Comparison of ENCODE assay signal across 8 cellular contexts in genomic region chr1:40036574-40036973, GRCh38. TPM values are rescaled to one million over a fixed set of nuclear protein-coding genes. Genes with fewer than 3 reads are reported as not detected.
DNase-seq lines count a peak whose midpoint lies in the region; ATAC-seq and TF ChIP-seq lines count a peak whose summit lies in the region.

No MANE protein-coding gene starts in this region.

- H3K4me3 Mint-ChIP-seq in neural crest cell: peak overlapping the region; percentile 14

- H3K36me3 ChIP-seq in BE2C: no peaks in the 10 kb centered on the region

- H3K4me1 Mint-ChIP-seq in neural crest cell: peaks cover 31% of the 10 kb centered on the region

- H3K9me3 ChIP-seq in BE2C: no peaks in the 10 kb centered on the region

- no peaks in the 10 kb centered on the region for H3K9me3 Mint-ChIP-seq in neural crest cell

- no peak for TF ChIP-seq CTCF in BE2C (IDR thresholded peaks at IDR 0.05; ENCODE audit: low read depth, low read length)
- TF ChIP-seq CTCF in neural crest cell (conservative IDR thresholded peaks at IDR 0.05): no peak

- no peaks in the 10 kb centered on the region for H3K27me3 ChIP-seq in BE2C

- no peaks in the 10 kb centered on the region for H3K36me3 Mint-ChIP-seq in neural crest cell (ENCODE audit: low read depth)

- no peaks in the 10 kb centered on the region; the same call in 1 of the 2 replicates for H3K4me1 ChIP-seq in BE2C

- ATAC-seq in HG03039 (IDR thresholded peaks at IDR 0.05; ENCODE audit: unreplicated experiment): no peak
- no peak for ATAC-seq in HG03442 (IDR thresholded peaks at IDR 0.05; ENCODE audit: unreplicated experiment)

- no peak overlapping the region for H3K4me3 ChIP-seq in BE2C (ENCODE audit: low read depth, low read length)

- peak; percentile 41 for DNase-seq in BE2C
- DNase-seq in NCI-H2171 (lab: John Stamatoyannopoulos, UW): peak; percentile 15
- peak; percentile 26 for DNase-seq in dermis blood vessel endothelial cell
- no peak for DNase-seq in neural crest cell (ENCODE audit: low read depth, low spot score)
- no peak for DNase-seq in stimulated activated CD4-positive, alpha-beta T cell treated with anti-CD3 and anti-CD28 coated beads, Interleukin-1b, Interleukin-23, amount 100 ng/mL, for 48 hours
- DNase-seq in DMS114 treated with DMSO at 0.1 percent for 48 hours (lab: John Stamatoyannopoulos, UW; ENCODE audit: unreplicated experiment): no peak

- H3K27me3 Mint-ChIP-seq in neural crest cell (ENCODE audit: low read depth): no peaks in the 10 kb centered on the region

- no peak overlapping the region for H3K27ac Mint-ChIP-seq in neural crest cell (ENCODE audit: unreplicated experiment)

RNA-seq across cellular contexts. Expression of gene CAP1, which starts 4.0 kb away (rescaled TPM):
- polyA plus RNA-seq in BE2C (2012; ENCODE audit: insufficient read depth, insufficient read length, low read depth): 99.9 TPM
- 430 and 574 TPM in 2 replicates for total RNA-seq in dermis blood vessel endothelial cell
- total RNA-seq in neural crest cell: 213 TPM in 2 replicates

Comparison
In these comparisons a context has a peak if more than half of its experiments do, and no peak if none do; other contexts are left out.
1. DNase-seq: peak in BE2C (single experiment), NCI-H2171 (single experiment) and dermis blood vessel endothelial cell (single experiment); none in neural crest cell (single experiment), stimulated activated CD4-positive, alpha-beta T cell treated with anti-CD3 and anti-CD28 coated beads, Interleukin-1b, Interleukin-23, amount 100 ng/mL, for 48 hours (single experiment) and DMS114 treated with DMSO at 0.1 percent for 48 hours (single experiment).